In genomic region chr22:45631839-45632238, GRCh38 we compare ENCODE assay signal across 14 cellular contexts. TPM values are rescaled to one million over a fixed set of nuclear protein-coding genes. Genes with fewer than 3 reads are reported as not detected.
DNase-seq lines count a peak whose midpoint lies in the region; ATAC-seq, FAIRE-seq and TF ChIP-seq lines count a peak whose summit lies in the region.
"Had no signal": no experiment of that assay in that cellular context is flagged by ENCODE, and none has a peak within 500 bp of the region (broad histone marks: within the 10 kb centered on the region; RNA-seq: fewer than 3 reads in every experiment).

No MANE protein-coding gene starts in this region.

- H3K9me3 ChIP-seq in K562 (replicated peaks; ENCODE audit: control insufficient read depth, insufficient read depth, low read depth, low read length) (no peaks in the 10 kb centered on the region), H9 (ENCODE audit: control insufficient read depth, low read depth, low read length) (no peaks in the 10 kb centered on the region)
- H3K9me3 ChIP-seq: BLaER1 had no signal

- in situ Hi-C loops in K562 (cut with MboI): no loop called here

- no peak overlapping the region for H4K8ac ChIP-seq in H9 (replicated peaks; ENCODE audit: insufficient read length, low read depth, low read length)

- H3K23ac ChIP-seq in H9 (ENCODE audit: insufficient read length, low read depth, low read length): no peak overlapping the region

- H3K79me2 ChIP-seq in K562 (ENCODE audit: control insufficient read depth, insufficient read depth, low read length) (no peaks in the 10 kb centered on the region), H9 (ENCODE audit: insufficient read depth, low read length) (no peaks in the 10 kb centered on the region)

- peak overlapping the region in 1 of 2 experiments; percentile 43; a peak in 3 of 5 replicates for H3K4me3 Mint-ChIP-seq in H9
- H3K4me3 Mint-ChIP-seq: CD4-positive, CD25-positive, alpha-beta regulatory T cell; IgD-negative memory B cell had no signal

- H4K20me1 ChIP-seq in K562 (replicated peaks; ENCODE audit: control insufficient read depth, insufficient read depth, low read length) (no peaks in the 10 kb centered on the region), H9 (ENCODE audit: control insufficient read depth, insufficient read depth, insufficient read length) (no peaks in the 10 kb centered on the region)
- H4K20me1 ChIP-seq: BLaER1 had no signal

- H3K27me3 Mint-ChIP-seq in H9 (ENCODE audit: low read depth): peaks cover 26% of the 10 kb centered on the region

- H2AK5ac ChIP-seq in H9 (ENCODE audit: insufficient read length, low read length): no peak overlapping the region

- H2BK15ac ChIP-seq in H9 (ENCODE audit: low read depth, low read length): no peak overlapping the region

- no peak for TF ChIP-seq POLR2A in K562 (conservative IDR thresholded peaks at IDR 0.05)

- H3K79me1 ChIP-seq in H9 (ENCODE audit: insufficient read depth, low read depth, low read length, poor library complexity, severe bottlenecking): no peaks in the 10 kb centered on the region

- WGBS in K562 (ENCODE audit: insufficient coverage, low coverage, missing lambda C conversion rate): 5% methylated on average over 7 of the region's 7 CpGs
- WGBS in H9 (ENCODE audit: extremely low coverage, insufficient read length, low lambda C conversion rate): no CpG with 5 or more reads among the region's 7 CpGs

- H3K27ac ChIP-seq in K562 (ENCODE audit: extremely low read depth, low read depth, low read length) (no peak overlapping the region), substantia nigra (ENCODE audit: low read depth, low read length, poor library complexity, severe bottlenecking) (no peak overlapping the region), H9 (ENCODE audit: insufficient read length, low read depth, low read length) (no peak overlapping the region)
- H3K27ac ChIP-seq: 22Rv1, BLaER1 had no signal

- intact Hi-C loops in K562 (cut with micrococcal nuclease): no loop called here

- H3K4me1 ChIP-seq in K562 (replicated peaks in 1 of 2; ENCODE audit: control insufficient read depth in 2 of 2, insufficient read depth in 2 of 2, low read length in 2 of 2) (peaks cover 0 to 3% of the 10 kb centered on the region in 2 experiments; a peak in 3 of 5 replicates), H9 (ENCODE audit: insufficient read depth, low read length) (peaks cover 2% of the 10 kb centered on the region; the same call in 1 of the 2 replicates)

- no peak overlapping the region for H3K4ac ChIP-seq in H9 (ENCODE audit: low read depth, low read length)

- no peak overlapping the region for H3K18ac ChIP-seq in H9 (ENCODE audit: insufficient read length, low read depth, low read length)

- POLR2A ChIA-PET in K562 (lab: Yijun Ruan, JAX): no interaction called here

- no peak overlapping the region for H2BK5ac ChIP-seq in H9 (ENCODE audit: insufficient read length, low read length)

- TF ChIP-seq CTCF in K562 (IDR thresholded peaks at IDR 0.05 in 2 of 3, conservative IDR thresholded peaks at IDR 0.05 in 1 of 3; ENCODE audit: insufficient read depth in 2 of 3, low read depth in 1 of 3, low read length in 3 of 3): no peak
- TF ChIP-seq CTCF in H9 (conservative IDR thresholded peaks at IDR 0.05): no peak

- no peak for TF ChIP-seq EP300 in K562 (IDR thresholded peaks at IDR 0.05; ENCODE audit: low read length)

- no peak overlapping the region for H3K14ac ChIP-seq in H9 (ENCODE audit: insufficient read depth, low read length)

- no peaks in the 10 kb centered on the region for H3K36me3 ChIP-seq in K562 (ENCODE audit: control insufficient read depth, insufficient read depth, low read length)
- H3K36me3 ChIP-seq: BLaER1 had no signal

- H3K36me3 Mint-ChIP-seq in H9 (ENCODE audit: insufficient read depth in 1 of 3, low read depth in 3 of 3): no peaks in the 10 kb centered on the region
- H3K36me3 Mint-ChIP-seq: CD4-positive, CD25-positive, alpha-beta regulatory T cell had no signal

- H3K9ac ChIP-seq in K562 (ENCODE audit: insufficient read depth in 1 of 2, low read depth in 2 of 2, low read length in 2 of 2): no peak overlapping the region
- H3K9ac ChIP-seq in H9 (ENCODE audit: extremely low read depth, insufficient read length, low read length): no peak overlapping the region
- H3K9ac ChIP-seq: BLaER1 had no signal

- no peak overlapping the region for H4K5ac ChIP-seq in H9 (ENCODE audit: insufficient read length, low read depth, low read length)

- TF ChIP-seq RAD21 in K562 (CRISPR knock-in tag; conservative IDR thresholded peaks at IDR 0.05 in 1 of 2, IDR thresholded peaks at IDR 0.05 in 1 of 2): no peak

- no peak overlapping the region for H3K56ac ChIP-seq in H9 (ENCODE audit: insufficient read length, low read depth, low read length)

- H2AFZ ChIP-seq in K562 (ENCODE audit: low read depth, low read length): no peak overlapping the region
- no peak overlapping the region for H2AFZ ChIP-seq in H9 (ENCODE audit: low read length)

- 0 out of 7 replicates have a peak overlapping the region, but pooled peaks of 1 of the 3 experiments have one; percentile 94 for H3K27ac Mint-ChIP-seq in H9
- H3K27ac Mint-ChIP-seq: CD4-positive, CD25-positive, alpha-beta regulatory T cell; IgD-negative memory B cell had no signal

- H3K4me2 ChIP-seq in K562 (ENCODE audit: insufficient read depth, low read length) (no peak overlapping the region), H9 (ENCODE audit: insufficient read depth, insufficient read length, low read length) (no peak overlapping the region)

- no peak overlapping the region for H2BK20ac ChIP-seq in H9 (ENCODE audit: low read depth, low read length, poor library complexity, severe bottlenecking)

- peak; percentile 27 for DNase-seq in activated effector memory CD4-positive, alpha-beta T cell treated with anti-CD3 and anti-CD28 coated beads, Interleukin-2, amount 50 U/mL, for 16 hours
- DNase-seq in activated effector memory CD4-positive, alpha-beta T cell treated with Interleukin-2 at 50 U/mL for 16 hours: no peak
- DNase-seq in K562 (ENCODE audit: extremely low read depth in 1 of 4, low spot score in 3 of 4): no peak
- peak; percentile 49 for DNase-seq in mesenteric fat pad (ENCODE audit: low spot score)
- DNase-seq in substantia nigra (lab: John Stamatoyannopoulos, UW): no peak
- no peak for DNase-seq in H9
- no peak for DNase-seq in activated naive CD4-positive, alpha-beta T cell (lab: John Stamatoyannopoulos, UW)
- DNase-seq: AML-193; CD4-positive, CD25-positive, alpha-beta regulatory T cell; DMS 273 treated with DMSO at 0.1 percent for 48 hours had no signal

- H3K4me3 ChIP-seq in K562: no peak overlapping the region
- H3K4me3 ChIP-seq: BLaER1 had no signal

- peaks cover 46 to 68% of the 10 kb centered on the region in 2 experiments for H3K4me1 Mint-ChIP-seq in H9

- no TSS peak for BruUV-seq in K562 (replicated peaks; lab: Mats Ljungman, UMichigan)

- no peak overlapping the region for H2BK12ac ChIP-seq in H9 (ENCODE audit: insufficient read length, low read depth, low read length)

- H3K9me3 Mint-ChIP-seq in H9: no peaks in the 10 kb centered on the region
- H3K9me3 Mint-ChIP-seq: IgD-negative memory B cell had no signal

- H3K27me3 ChIP-seq in K562 (ENCODE audit: control insufficient read depth in 2 of 2, insufficient read depth in 2 of 2, low read length in 2 of 2): peaks cover 6 to 37% of the 10 kb centered on the region in 2 experiments; a peak in 2 of 5 replicates
- no peaks in the 10 kb centered on the region for H3K27me3 ChIP-seq in H9 (ENCODE audit: insufficient read depth, low read length)
- H3K27me3 ChIP-seq: BLaER1 had no signal

- H4K91ac ChIP-seq in H9 (ENCODE audit: insufficient read length, low read depth, low read length): no peak overlapping the region

- CTCF ChIA-PET in K562 (lab: Yijun Ruan, JAX; ENCODE audit: low intra/inter-chr PET ratio): no interaction called here

- H3K23me2 ChIP-seq in H9 (ENCODE audit: insufficient read length, low read depth, low read length, poor library complexity, severe bottlenecking): no peaks in the 10 kb centered on the region

- H3T11ph ChIP-seq in H9 (ENCODE audit: low read length): no peak overlapping the region

- no peak for ATAC-seq in K562

- no peak overlapping the region for H2BK120ac ChIP-seq in H9 (ENCODE audit: low read depth, low read length, poor library complexity, severe bottlenecking)

- no peaks in the 10 kb centered on the region for H3K9me1 ChIP-seq in K562 (ENCODE audit: control insufficient read depth, insufficient read depth, low read length)

- no peak for FAIRE-seq in K562 (lab: Jason Lieb, UNC)
- FAIRE-seq: H54 had no signal

TF ChIP-seq in K562, 482 proteins besides CTCF, POLR2A, EP300 and RAD21:
- TF ChIP-seq ZNF121 (CRISPR knock-in tag; conservative IDR thresholded peaks at IDR 0.05) (peak; percentile 58), KHSRP (IDR thresholded peaks at IDR 0.05) (no peak), GABPA (tag; conservative IDR thresholded peaks at IDR 0.05; ENCODE audit: low read depth) (no peak)

RNA-seq across cellular contexts. Expression of gene ATXN10, which starts 39.8 kb away (rescaled TPM):
- total RNA-seq in K562 (2011; cell fraction: chromatin; rRNA removed; ENCODE audit: low replicate concordance): 53.4 and 83.4 TPM in 2 replicates
- total RNA-seq in K562 (2011; cell fraction: nucleolus; rRNA removed): 26.8 and 40.0 TPM in 2 replicates
- total RNA-seq in K562 (2011; cell fraction: nucleoplasm; rRNA removed): 36.8 and 43.4 TPM in 2 replicates
- total RNA-seq in K562 (2014; rRNA removed) (16.6 and 21.7 TPM in 2 replicates), K562 (2014; rRNA removed; fragmentation: Illumina TruSeq; extraction: Trizol) (32.2 and 35.3 TPM in 2 replicates), K562 (2015; rRNA removed; fragmentation: Illumina TruSeq; extraction: Trizol) (26.6 and 33.6 TPM in 2 replicates), K562 (2021) (66.7 and 72.9 TPM in 2 replicates), mesenteric fat pad (107 TPM), H9 (2021) (210 and 214 TPM in 2 replicates)
- polyA plus RNA-seq in K562 (2011; rRNA removed) (165 and 190 TPM in 2 replicates), K562 (2014; fragmentation: Illumina TruSeq; extraction: Trizol) (88.2 and 109 TPM in 2 replicates), K562 (2014; fragmentation: Nextera tagmentation; extraction: Ambion mirVana) (10 to 100 TPM; 11.5 to 16.4 TPM), K562 (2014; rRNA removed) (38.9 and 60.4 TPM in 2 replicates)
- 21.2 and 70.6 TPM in 2 replicates for polyA plus RNA-seq in K562 (2011; cell fraction: cytosol; rRNA removed)
- 27.9 and 39.6 TPM in 2 replicates for polyA plus RNA-seq in K562 (2011; cell fraction: nucleus; rRNA removed)
- polyA plus RNA-seq in K562 (2012): 62.7 and 69.3 TPM in 2 replicates
- 209 and 220 TPM in 2 replicates for polyA minus RNA-seq in K562 (2011; rRNA and poly(A)+ RNA removed)
- polyA minus RNA-seq in K562 (2011; cell fraction: cytosol; rRNA and poly(A)+ RNA removed): 51.2 and 64.3 TPM in 2 replicates
- polyA minus RNA-seq in K562 (2011; cell fraction: nucleus; rRNA and poly(A)+ RNA removed): 21.4 and 35.2 TPM in 2 replicates

Comparison
In these comparisons a context has a peak if more than half of its experiments do, and no peak if none do; other contexts are left out.
1. DNase-seq: peak in activated effector memory CD4-positive, alpha-beta T cell treated with anti-CD3 and anti-CD28 coated beads, Interleukin-2, amount 50 U/mL, for 16 hours (single experiment) and mesenteric fat pad (single experiment); none in activated effector memory CD4-positive, alpha-beta T cell treated with Interleukin-2 at 50 U/mL for 16 hours (single experiment), K562 (0 of 4), substantia nigra (0 of 49), H9 (single experiment) and activated naive CD4-positive, alpha-beta T cell (0 of 4).